12 cellular contexts compared by ENCODE assay signal in the genomic region with DNA sequence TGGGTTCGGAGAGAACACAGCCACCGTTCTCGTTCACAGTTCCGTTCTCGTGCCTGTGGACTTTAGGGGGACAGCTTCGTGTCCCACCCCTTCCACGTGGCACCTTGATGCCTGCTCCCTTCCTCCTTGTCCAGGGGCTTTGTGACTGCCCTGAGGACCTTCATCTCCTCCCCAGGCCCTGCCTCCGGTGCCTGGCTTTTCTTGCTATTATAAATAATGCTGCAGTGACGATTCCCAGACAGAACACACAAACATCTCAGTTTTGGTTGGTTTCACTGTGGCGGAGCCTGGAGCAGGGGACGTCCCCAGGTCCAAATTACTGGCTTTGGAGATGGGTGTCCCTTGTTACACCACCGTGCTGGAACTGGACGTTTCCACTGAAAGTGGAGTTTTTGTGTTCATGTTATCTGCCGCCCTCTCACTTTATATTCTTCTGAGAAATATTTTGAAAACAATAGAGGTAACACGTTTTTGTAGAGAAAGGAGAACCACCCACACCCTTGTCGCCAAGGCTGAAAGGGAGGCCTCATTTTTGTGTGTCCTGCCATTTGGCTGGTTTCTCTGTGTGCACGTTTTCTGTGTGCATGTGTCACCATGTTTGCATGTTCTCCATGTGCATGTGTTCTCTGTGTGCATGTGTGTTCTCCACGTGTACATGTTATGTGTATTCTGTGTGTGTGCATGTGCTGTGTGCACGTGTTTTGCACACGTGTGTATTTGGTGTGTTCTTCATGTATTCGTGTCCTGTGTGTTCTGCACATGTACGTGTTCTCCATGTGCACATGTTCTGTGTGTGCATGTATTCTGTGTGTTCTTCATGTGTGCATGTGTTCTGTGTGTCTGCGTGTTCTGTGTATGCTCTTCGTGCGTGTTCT. TPM values are rescaled to one million over a fixed set of nuclear protein-coding genes. Genes with fewer than 3 reads are reported as not detected.
DNase-seq lines count a peak whose midpoint lies in the region; ATAC-seq and TF ChIP-seq lines count a peak whose summit lies in the region.
"Had no signal": no experiment of that assay in that cellular context is flagged by ENCODE, and none has a peak within 500 bp of the region (broad histone marks: within the 10 kb centered on the region; RNA-seq: fewer than 3 reads in every experiment).

No MANE protein-coding gene starts in this region.

- H3K9ac ChIP-seq in IMR-90 (ENCODE audit: low read depth, low read length) (no peak overlapping the region), mucosa of rectum (ENCODE audit: low read depth in 1 of 2, low read length in 2 of 2) (peak overlapping the region; percentile 26 to 42)

- H3K9me3 ChIP-seq in IMR-90 (ENCODE audit: control insufficient read depth, insufficient read depth, low read length), result peaks cover 3% of the 10 kb centered on the region; the same call in 1 of the 2 replicates
- no peaks in the 10 kb centered on the region for H3K9me3 ChIP-seq in mucosa of rectum (ENCODE audit: control insufficient read depth in 2 of 2, low read length in 2 of 2)

- H3K4me3 ChIP-seq in IMR-90 (ENCODE audit: insufficient read depth, low read depth, low read length) (no peak overlapping the region), coronary artery (peak overlapping the region; percentile 42), mucosa of rectum (ENCODE audit: low read length in 2 of 2) (peak overlapping the region; percentile 2 to 11)

- peak overlapping the region; percentile 37 for H2AFZ ChIP-seq in IMR-90 (replicated peaks; ENCODE audit: low read length, poor library complexity)

- POLR2A ChIA-PET in IMR-90 (lab: Charles Lee; ENCODE audit: unreplicated experiment), result no interaction called here

- no peak overlapping the region for H2BK15ac ChIP-seq in IMR-90 (ENCODE audit: low read depth, low read length)

- no peaks in the 10 kb centered on the region for H4K20me1 ChIP-seq in IMR-90 (ENCODE audit: insufficient read depth, low read length)

- no peaks in the 10 kb centered on the region for H3K79me1 ChIP-seq in IMR-90 (ENCODE audit: low read depth in 1 of 2, low read length in 2 of 2)

- no peak overlapping the region for H3K18ac ChIP-seq in IMR-90 (ENCODE audit: low read depth, low read length)

- no peaks in the 10 kb centered on the region for H3K9me1 ChIP-seq in IMR-90 (ENCODE audit: insufficient read depth, low read length)

- H3K23ac ChIP-seq in IMR-90 (ENCODE audit: low read depth, low read length), result no peak overlapping the region

- no peak overlapping the region for H3K14ac ChIP-seq in IMR-90 (replicated peaks; ENCODE audit: low read depth, low read length)

- H3K27me3 ChIP-seq in IMR-90 (ENCODE audit: control insufficient read depth, insufficient read depth, low read length) (peaks cover 11% of the 10 kb centered on the region; the same call in 1 of the 2 replicates), mucosa of rectum (ENCODE audit: control insufficient read depth in 2 of 2, insufficient read depth in 2 of 2, low read length in 2 of 2) (no peaks in the 10 kb centered on the region)

- H3K4me1 ChIP-seq in IMR-90 (ENCODE audit: control insufficient read depth, insufficient read depth, low read length), result no peaks in the 10 kb centered on the region
- H3K4me1 ChIP-seq in mucosa of rectum (ENCODE audit: control insufficient read depth in 2 of 2, insufficient read depth in 2 of 2, low read length in 2 of 2), result peaks cover 56 to 81% of the 10 kb centered on the region in 2 donors

- H2AK9ac ChIP-seq in IMR-90 (replicated peaks; ENCODE audit: low read depth, low read length, poor library complexity), result no peak overlapping the region

- H3K4ac ChIP-seq in IMR-90 (ENCODE audit: low read depth, low read length), result no peak overlapping the region

- no TSS peak for BruUV-seq in IMR-90 (replicated peaks; lab: Mats Ljungman, UMichigan)

- no peak overlapping the region for H3K27ac ChIP-seq in IMR-90 (ENCODE audit: insufficient read depth, low read length)
- peak overlapping the region; percentile 70 to 79 for H3K27ac ChIP-seq in coronary artery
- peak overlapping the region; percentile 85 to 89 for H3K27ac ChIP-seq in mucosa of rectum (ENCODE audit: low read depth in 2 of 2, low read length in 2 of 2)
- H3K27ac ChIP-seq in temporal lobe (ENCODE audit: low read depth, low read length), result peak overlapping the region; percentile 78

- no peak overlapping the region for H2BK20ac ChIP-seq in IMR-90 (ENCODE audit: low read depth, low read length)

- peak overlapping the region; percentile 26; the same call in 1 of the 2 replicates for H3K4me2 ChIP-seq in IMR-90 (ENCODE audit: low read depth, low read length)

- DNase-seq in IMR-90 (no peak), coronary artery (ENCODE audit: low spot score) (no peak), ureter (ENCODE audit: low spot score) (no peak), NCI-H1694 (lab: John Stamatoyannopoulos, UW) (no peak), SKM-1 treated with dmso at 0.1 percent for 144 hours (lab: John Stamatoyannopoulos, UW; ENCODE audit: unreplicated experiment) (no peak)
- no peak for DNase-seq in stimulated activated naive CD4-positive, alpha-beta T cell (lab: John Stamatoyannopoulos, UW)
- DNase-seq: activated T-cell treated with anti-CD3 and anti-CD28 coated beads, Interleukin-2, amount 50 U/mL, for 1 hour; erythroblast; naive thymus-derived CD4-positive, alpha-beta T cell; stimulated activated CD4-positive, alpha-beta T cell treated with anti-CD3 and anti-CD28 coated beads, Interleukin-15, amount 100 ng/mL, for 24 hours had no signal

- TF ChIP-seq RAD21 in IMR-90 (IDR thresholded peaks at IDR 0.05; ENCODE audit: low read length), result no peak

- 58% methylated on average over 6 of the region's 25 CpGs; no CpG with 5 or more reads in 1 of the 2 experiments for WGBS in IMR-90 (ENCODE audit: extremely low coverage in 2 of 2, insufficient read length in 1 of 2), 2 experiments

- no peak overlapping the region for H4K8ac ChIP-seq in IMR-90 (ENCODE audit: low read depth in 2 of 2, low read length in 2 of 2)

- dilution Hi-C loops in IMR-90 (cut with HindIII; ENCODE audit: low sequenced_read_pairs, unreplicated experiment), result no loop called here

- CTCF ChIA-PET in IMR-90 (lab: Yijun Ruan, JAX), result no interaction called here

- no peak for ATAC-seq in IMR-90 (ENCODE audit: low read depth)
- ATAC-seq: naive thymus-derived CD4-positive, alpha-beta T cell had no signal

- no peak overlapping the region for H3K56ac ChIP-seq in IMR-90 (ENCODE audit: extremely low read depth, insufficient read depth, low read length)

- intact Hi-C loops in IMR-90 (cut with micrococcal nuclease), result no loop called here

- no peak for TF ChIP-seq CTCF in IMR-90 (conservative IDR thresholded peaks at IDR 0.05; ENCODE audit: low read depth, low read length)
- no peak for TF ChIP-seq CTCF in coronary artery (IDR thresholded peaks at IDR 0.05)

- no peaks in the 10 kb centered on the region for H3K36me3 ChIP-seq in IMR-90 (ENCODE audit: control insufficient read depth, insufficient read depth, low read length)
- H3K36me3 ChIP-seq in mucosa of rectum (ENCODE audit: control insufficient read depth in 2 of 2, insufficient read depth in 2 of 2, low read length in 2 of 2), result no peaks in the 10 kb centered on the region

- no peak overlapping the region for H2AK5ac ChIP-seq in IMR-90 (ENCODE audit: low read depth, low read length)

- no peak overlapping the region for H2BK5ac ChIP-seq in IMR-90 (ENCODE audit: low read depth, low read length, poor library complexity, severe bottlenecking)

- no peak overlapping the region for H4K5ac ChIP-seq in IMR-90 (ENCODE audit: low read depth, low read length)

- TF ChIP-seq POLR2A in IMR-90 (IDR thresholded peaks at IDR 0.05; ENCODE audit: low read depth, low read length), result no peak

- H2BK120ac ChIP-seq in IMR-90 (ENCODE audit: low read depth, low read length), result no peak overlapping the region

- in situ Hi-C loops in IMR-90 (cut with MboI; ENCODE audit: low sequenced_read_pairs), result no loop called here

- no peak overlapping the region for H4K91ac ChIP-seq in IMR-90 (ENCODE audit: insufficient read depth, low read depth, low read length)

TF ChIP-seq in IMR-90, 13 proteins besides CTCF, POLR2A, EP300 and RAD21 (continues in another document):
- TF ChIP-seq NFE2L2 (IDR thresholded peaks at IDR 0.05; ENCODE audit: low read depth, low read length), result no peak
- no peak for TF ChIP-seq BHLHE40 (IDR thresholded peaks at IDR 0.05; ENCODE audit: low read depth, low read length)
- TF ChIP-seq, protein P1, sequence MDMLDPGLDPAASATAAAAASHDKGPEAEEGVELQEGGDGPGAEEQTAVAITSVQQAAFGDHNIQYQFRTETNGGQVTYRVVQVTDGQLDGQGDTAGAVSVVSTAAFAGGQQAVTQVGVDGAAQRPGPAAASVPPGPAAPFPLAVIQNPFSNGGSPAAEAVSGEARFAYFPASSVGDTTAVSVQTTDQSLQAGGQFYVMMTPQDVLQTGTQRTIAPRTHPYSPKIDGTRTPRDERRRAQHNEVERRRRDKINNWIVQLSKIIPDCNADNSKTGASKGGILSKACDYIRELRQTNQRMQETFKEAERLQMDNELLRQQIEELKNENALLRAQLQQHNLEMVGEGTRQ (IDR thresholded peaks at IDR 0.05; ENCODE audit: low read depth, low read length), result no peak
- no peak for TF ChIP-seq MXI1 (IDR thresholded peaks at IDR 0.05; ENCODE audit: borderline replicate concordance, low read depth, low read length)
- TF ChIP-seq CHD1 (IDR thresholded peaks at IDR 0.05; ENCODE audit: low read depth, low read length), result no peak
- no peak for TF ChIP-seq SMC3 (IDR thresholded peaks at IDR 0.05; ENCODE audit: low read depth, low read length)
- no peak for TF ChIP-seq MAZ (IDR thresholded peaks at IDR 0.05; ENCODE audit: borderline replicate concordance, low read depth, low read length)
- TF ChIP-seq RFX5 (IDR thresholded peaks at IDR 0.05; ENCODE audit: low read depth, low read length), result no peak
- TF ChIP-seq FOS (IDR thresholded peaks at IDR 0.05; ENCODE audit: low read depth, low read length), result no peak
- TF ChIP-seq ELK1 (IDR thresholded peaks at IDR 0.05; ENCODE audit: borderline replicate concordance, low read depth, low read length), result no peak
- TF ChIP-seq CEBPB (IDR thresholded peaks at IDR 0.05; ENCODE audit: low read depth, low read length), result no peak
- TF ChIP-seq MAFK (IDR thresholded peaks at IDR 0.05; ENCODE audit: low read depth, low read length), result no peak

RNA-seq across cellular contexts. Expression of gene WNK2, which starts 24.2 kb away (rescaled TPM):
- total RNA-seq in IMR-90 (2012; rRNA removed) (not detected in 2 replicates), temporal lobe (30.7 TPM), ureter (40.0 TPM)
- polyA plus RNA-seq in IMR-90 (2012; rRNA removed), result not detected in 2 replicates
- polyA plus RNA-seq in IMR-90 (2012; cell fraction: cytosol; rRNA removed), result 0.01 TPM in 1 of 2 replicates, not detected in the other
- not detected in 2 replicates for polyA plus RNA-seq in IMR-90 (2012; cell fraction: nucleus; rRNA removed; ENCODE audit: low replicate concordance)
- polyA plus RNA-seq: naive thymus-derived CD4-positive, alpha-beta T cell had no signal

Comparison
In these comparisons a context has a peak if more than half of its experiments do, and no peak if none do; other contexts are left out.
1. RNA of gene WNK2, which starts 24.2 kb away (total RNA-seq): 40.0 TPM in ureter (single experiment) and 30.7 TPM in temporal lobe (single experiment); not detected in IMR-90; every median in the first group is over 10 times any median in the second.